ENCODE assay signal across 12 cellular contexts in genomic region chr1:23122023-23122738, GRCh38. TPM values are rescaled to one million over a fixed set of nuclear protein-coding genes. Genes with fewer than 3 reads are reported as not detected.
DNase-seq lines count a peak whose midpoint lies in the region; ATAC-seq and TF ChIP-seq lines count a peak whose summit lies in the region.
"Had no signal": no experiment of that assay in that cellular context is flagged by ENCODE, and none has a peak within 500 bp of the region (broad histone marks: within the 10 kb centered on the region; RNA-seq: fewer than 3 reads in every experiment).

No MANE protein-coding gene starts in this region.

- H3K27ac Mint-ChIP-seq in osteocyte (ENCODE audit: unreplicated experiment), result peak overlapping the region; percentile 65
- H3K27ac Mint-ChIP-seq: activated CD4-positive, alpha-beta T cell treated with anti-CD3 and anti-CD28 coated beads for 36 hours had no signal

- no peak overlapping the region for H3K27ac ChIP-seq in SJCRH30

- H3K9me3 ChIP-seq in SJCRH30 (replicated peaks), result no peaks in the 10 kb centered on the region
- H3K9me3 ChIP-seq: Caco-2 had no signal

- DNase-seq in CD1c-positive myeloid dendritic cell (ENCODE audit: extremely low spot score) (peak; percentile 14), SJCRH30 (peak; percentile 46 to 62), fibroblast of peridontal ligament (ENCODE audit: extremely low read depth) (peak; percentile 79), osteocyte (ENCODE audit: extremely low spot score, unreplicated experiment) (no peak), NCI-H1092 treated with DMSO at 0.1 percent for 48 hours (lab: John Stamatoyannopoulos, UW) (no peak), posterior vena cava (ENCODE audit: low spot score) (no peak), cerebellar nuclear complex (lab: John Stamatoyannopoulos, UW) (no peak)
- DNase-seq: activated CD4-positive, alpha-beta T cell treated with anti-CD3 and anti-CD28 coated beads for 36 hours; anterior cingulate cortex; Caco-2 had no signal

- no peak overlapping the region for H3K4me3 ChIP-seq in SJCRH30
- H3K4me3 ChIP-seq: lung had no signal

- no peaks in the 10 kb centered on the region for H3K27me3 ChIP-seq in SJCRH30

- intact Hi-C loops in posterior vena cava (cut with DNase I), result no loop called here

- H3K4me1 ChIP-seq in SJCRH30, result peaks cover 10% of the 10 kb centered on the region

- H3K27me3 Mint-ChIP-seq in osteocyte (ENCODE audit: unreplicated experiment), result no peaks in the 10 kb centered on the region
- H3K27me3 Mint-ChIP-seq: activated CD4-positive, alpha-beta T cell treated with anti-CD3 and anti-CD28 coated beads for 36 hours had no signal

- no peak for ATAC-seq in HG03159 (IDR thresholded peaks at IDR 0.05; ENCODE audit: unreplicated experiment)
- ATAC-seq: activated CD4-positive, alpha-beta T cell treated with anti-CD3 and anti-CD28 coated beads for 36 hours had no signal

- peaks cover 71% of the 10 kb centered on the region for H3K4me1 Mint-ChIP-seq in osteocyte (ENCODE audit: unreplicated experiment)

- H3K36me3 ChIP-seq in SJCRH30, result no peaks in the 10 kb centered on the region

- no peak for TF ChIP-seq CTCF in osteocyte (IDR thresholded peaks at IDR 0.05)

- H3K4me3 Mint-ChIP-seq in osteocyte (ENCODE audit: unreplicated experiment), result no peak overlapping the region
- H3K4me3 Mint-ChIP-seq: activated CD4-positive, alpha-beta T cell treated with anti-CD3 and anti-CD28 coated beads for 36 hours had no signal

- H3K36me3 Mint-ChIP-seq in osteocyte (ENCODE audit: unreplicated experiment), result peaks cover 2% of the 10 kb centered on the region

- H3K9me3 Mint-ChIP-seq in osteocyte (ENCODE audit: unreplicated experiment), result no peaks in the 10 kb centered on the region

RNA-seq across cellular contexts. Expression of gene LUZP1, which starts 46.5 kb away (rescaled TPM):
- 28.8 and 29.8 TPM in 2 replicates for total RNA-seq in SJCRH30 (2014; rRNA removed; shearing (Covaris generic))
- total RNA-seq in osteocyte, result 47.4 and 47.6 TPM in 2 replicates
- total RNA-seq in posterior vena cava, result 10 to 100 TPM; 31.9 to 35.4 TPM

Comparison
In these comparisons a context has a peak if more than half of its experiments do, and no peak if none do; other contexts are left out.
1. DNase-seq: peak in CD1c-positive myeloid dendritic cell (single experiment), SJCRH30 (2 of 2) and fibroblast of peridontal ligament (single experiment); none in osteocyte (single experiment), NCI-H1092 treated with DMSO at 0.1 percent for 48 hours (single experiment), posterior vena cava (single experiment) and cerebellar nuclear complex (0 of 2).